In genomic region chr6:136609878-136610706, GRCh38 we compare ENCODE assay signal across 8 cellular contexts. TPM values are rescaled to one million over a fixed set of nuclear protein-coding genes. Genes with fewer than 3 reads are reported as not detected.
DNase-seq lines count a peak whose midpoint lies in the region; ATAC-seq and TF ChIP-seq lines count a peak whose summit lies in the region.

No MANE protein-coding gene starts in this region.

- H3K27ac Mint-ChIP-seq in osteocyte (ENCODE audit: unreplicated experiment) (peak overlapping the region; percentile 80), glutamatergic neuron (ENCODE audit: unreplicated experiment) (no peak overlapping the region)

- H3K4me3 Mint-ChIP-seq in osteocyte (ENCODE audit: unreplicated experiment) (no peak overlapping the region), glutamatergic neuron (ENCODE audit: unreplicated experiment) (no peak overlapping the region)

- H3K36me3 Mint-ChIP-seq in osteocyte (ENCODE audit: unreplicated experiment) (no peaks in the 10 kb centered on the region), glutamatergic neuron (ENCODE audit: unreplicated experiment) (no peaks in the 10 kb centered on the region)

- TF ChIP-seq CTCF in HL-60 (IDR thresholded peaks at IDR 0.05; ENCODE audit: insufficient read depth, low read length) (no peak), osteocyte (IDR thresholded peaks at IDR 0.05) (no peak), glutamatergic neuron (IDR thresholded peaks at IDR 0.05; ENCODE audit: partially characterized antibody, unreplicated experiment) (no peak)

- H3K27me3 Mint-ChIP-seq in osteocyte (ENCODE audit: unreplicated experiment) (no peaks in the 10 kb centered on the region), glutamatergic neuron (ENCODE audit: unreplicated experiment) (no peaks in the 10 kb centered on the region)

- DNase-seq in AG20443 (ENCODE audit: low spot score): peak; percentile 89
- peak; percentile 81 to 96 for DNase-seq in HL-60 (ENCODE audit: low read depth in 1 of 2, low spot score in 1 of 2)
- DNase-seq in fibroblast of peridontal ligament (ENCODE audit: extremely low read depth): peak; percentile 100
- DNase-seq in osteocyte (ENCODE audit: extremely low spot score, unreplicated experiment): no peak
- no peak for DNase-seq in glutamatergic neuron

- H3K9me3 Mint-ChIP-seq in osteocyte (ENCODE audit: unreplicated experiment) (no peaks in the 10 kb centered on the region), glutamatergic neuron (ENCODE audit: unreplicated experiment) (peaks cover 5% of the 10 kb centered on the region)

- no peaks in the 10 kb centered on the region for H3K27me3 ChIP-seq in HL-60 (ENCODE audit: insufficient read depth, poor library complexity, severe bottlenecking)

- no peak overlapping the region for H3K4me3 ChIP-seq in HL-60 (replicated peaks; ENCODE audit: insufficient read depth, low read length)

- ATAC-seq in SK-N-SH treated with all-trans-retinoic acid at 6 μM for 48 hours: peak; percentile 89
- no peak for ATAC-seq in HG03442 (IDR thresholded peaks at IDR 0.05; ENCODE audit: unreplicated experiment)
- no peak for ATAC-seq in HG02571 (IDR thresholded peaks at IDR 0.05; ENCODE audit: unreplicated experiment)

- H3K4me1 Mint-ChIP-seq in osteocyte (ENCODE audit: unreplicated experiment): peaks cover 58% of the 10 kb centered on the region
- no peaks in the 10 kb centered on the region for H3K4me1 Mint-ChIP-seq in glutamatergic neuron (ENCODE audit: low read depth, unreplicated experiment)

- H3K27ac ChIP-seq in HL-60 (replicated peaks): no peak overlapping the region

TF ChIP-seq in SK-N-SH treated with all-trans-retinoic acid at 6 μM for 48 hours, 23 proteins besides CTCF, POLR2A, EP300 and RAD21:
- TF ChIP-seq RARB (CRISPR knock-in tag; IDR thresholded peaks at IDR 0.05): 0 out of 2 replicates have a peak, but pooled peaks have one; percentile 55
- TF ChIP-seq ZFP30 (CRISPR knock-in tag; IDR thresholded peaks at IDR 0.05): no peak
- TF ChIP-seq CSRNP3 (CRISPR knock-in tag; IDR thresholded peaks at IDR 0.05): no peak
- 0 out of 2 replicates have a peak, but pooled peaks have one; percentile 75 for TF ChIP-seq TOX (CRISPR knock-in tag; IDR thresholded peaks at IDR 0.05; ENCODE audit: borderline replicate concordance)
- no peak for TF ChIP-seq ZNF565 (CRISPR knock-in tag; conservative IDR thresholded peaks at IDR 0.05; ENCODE audit: low read depth)
- no peak for TF ChIP-seq CREB5 (CRISPR knock-in tag; IDR thresholded peaks at IDR 0.05; ENCODE audit: low read depth)
- peak; percentile 21; the same call in 1 of the 2 replicates for TF ChIP-seq PATZ1 (CRISPR knock-in tag; IDR thresholded peaks at IDR 0.05; ENCODE audit: borderline replicate concordance)
- TF ChIP-seq ZFP3 (CRISPR knock-in tag; IDR thresholded peaks at IDR 0.05): no peak
- no peak for TF ChIP-seq OSR1 (CRISPR knock-in tag; IDR thresholded peaks at IDR 0.05)
- no peak for TF ChIP-seq SNAI2 (CRISPR knock-in tag; IDR thresholded peaks at IDR 0.05)
- TF ChIP-seq ZC3H10 (CRISPR knock-in tag; IDR thresholded peaks at IDR 0.05): no peak
- TF ChIP-seq ISL1 (CRISPR knock-in tag; IDR thresholded peaks at IDR 0.05): peak; percentile 60
TF ChIP-seq in SK-N-SH treated with all-trans-retinoic acid at 6 μM for 48 hours: peak in this region for 4.

RNA-seq across cellular contexts. Expression of gene MAP7, which starts 59.9 kb away (rescaled TPM):
- total RNA-seq in osteocyte (0.38 and 0.68 TPM in 2 replicates), glutamatergic neuron (ENCODE audit: unreplicated experiment) (2.2 TPM)

Comparison
In these comparisons a context has a peak if more than half of its experiments do, and no peak if none do; other contexts are left out.
1. DNase-seq: peak in AG20443 (single experiment), HL-60 (2 of 2) and fibroblast of peridontal ligament (single experiment); none in osteocyte (single experiment) and glutamatergic neuron (single experiment).